8 cellular contexts compared by ENCODE assay signal in the genomic region with DNA sequence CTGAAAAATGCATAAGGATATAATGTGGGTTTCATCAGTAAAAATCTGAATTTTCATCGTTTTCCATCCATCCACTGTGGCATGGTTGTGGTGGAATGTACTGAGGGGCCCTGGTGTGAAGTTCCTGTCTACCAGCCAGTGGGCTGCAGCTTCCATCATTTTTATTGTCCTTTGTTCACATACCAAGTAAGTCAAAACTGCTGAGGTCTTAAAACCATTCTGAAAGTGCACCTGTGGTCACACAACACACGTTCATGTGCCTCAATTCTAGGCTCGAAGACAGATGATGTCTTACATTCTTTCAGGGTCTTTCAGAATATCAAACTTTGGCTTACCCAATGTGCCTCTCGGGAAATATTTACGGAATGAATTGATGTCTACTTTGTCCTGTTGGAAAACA. TPM values are rescaled to one million over a fixed set of nuclear protein-coding genes. Genes with fewer than 3 reads are reported as not detected.
"Had no signal": no experiment of that assay in that cellular context is flagged by ENCODE, and none has a peak within 500 bp of the region (broad histone marks: within the 10 kb centered on the region; RNA-seq: fewer than 3 reads in every experiment).

No MANE protein-coding gene starts in this region.

RNA-seq across cellular contexts. Expression of a gene that starts 6.2 kb away (rescaled TPM):
- polyA plus RNA-seq: neural cell, ovary, psoas muscle, right cardiac atrium, sigmoid colon, small intestine, urinary bladder had no signal

RNA-seq across cellular contexts. Expression of a gene that starts 33.9 kb away (rescaled TPM):
- polyA plus RNA-seq: neural cell, ovary, psoas muscle, right cardiac atrium, sigmoid colon, small intestine, urinary bladder had no signal

RNA-seq across cellular contexts. Expression of a gene that starts 36.4 kb away (rescaled TPM):
- polyA plus RNA-seq: neural cell, ovary, psoas muscle, right cardiac atrium, sigmoid colon, small intestine, urinary bladder had no signal

RNA-seq across cellular contexts. Expression of a gene that starts 49.1 kb away (rescaled TPM):
- polyA plus RNA-seq: neural cell, ovary, psoas muscle, right cardiac atrium, sigmoid colon, small intestine, thymus, urinary bladder had no signal
